15 cellular contexts compared by ENCODE assay signal in genomic region chr3:40290396-40290795, GRCh38. TPM values are rescaled to one million over a fixed set of nuclear protein-coding genes. Genes with fewer than 3 reads are reported as not detected.
DNase-seq lines count a peak whose midpoint lies in the region; ATAC-seq, FAIRE-seq and TF ChIP-seq lines count a peak whose summit lies in the region.
"Had no signal": no experiment of that assay in that cellular context is flagged by ENCODE, and none has a peak within 500 bp of the region (broad histone marks: within the 10 kb centered on the region; RNA-seq: fewer than 3 reads in every experiment).

No MANE protein-coding gene starts in this region.

- no CpG with 5 or more reads among the region's 6 CpGs for WGBS in H9 (ENCODE audit: extremely low coverage, insufficient read length, low lambda C conversion rate)

- H3K9ac ChIP-seq in H9 (ENCODE audit: extremely low read depth, insufficient read length, low read length) (no peak overlapping the region), kidney (ENCODE audit: low read length in 2 of 2) (no peak overlapping the region)

- H3T11ph ChIP-seq in H9 (ENCODE audit: low read length), result no peak overlapping the region

- H3K23me2 ChIP-seq in H9 (ENCODE audit: insufficient read length, low read depth, low read length, poor library complexity, severe bottlenecking), result no peaks in the 10 kb centered on the region

- intact Hi-C loops in kidney (cut with DNase I), result no loop called here

- H3K4me1 ChIP-seq in CD4-positive, CD25-positive, alpha-beta regulatory T cell (ENCODE audit: control insufficient read depth, insufficient read depth, low read length, poor library complexity, severe bottlenecking), result peaks cover 3% of the 10 kb centered on the region
- 0 out of 2 replicates have a peak, but pooled peaks cover 2% of the 10 kb centered on the region for H3K4me1 ChIP-seq in H9 (ENCODE audit: insufficient read depth, low read length)
- peaks cover 0 to 2% of the 10 kb centered on the region in 2 donors for H3K4me1 ChIP-seq in kidney (ENCODE audit: control insufficient read depth in 1 of 2, insufficient read depth in 1 of 2, low read depth in 1 of 2, low read length in 2 of 2)

- ATAC-seq in CD4-positive, CD25-positive, alpha-beta regulatory T cell (ENCODE audit: low read depth in 2 of 2), result peak; percentile 60 to 71

- H3K4me3 ChIP-seq in CD4-positive, CD25-positive, alpha-beta regulatory T cell (ENCODE audit: low read depth, low read length), result peak overlapping the region; percentile 75
- peak overlapping the region; percentile 4 to 42 for H3K4me3 ChIP-seq in kidney (ENCODE audit: low read length in 2 of 2)

- H3K27ac Mint-ChIP-seq in CD4-positive, CD25-positive, alpha-beta regulatory T cell, result peak overlapping the region in 2 of 3 donors; percentile 8 to 77
- no peak overlapping the region; a peak in 1 of 7 replicates for H3K27ac Mint-ChIP-seq in H9
- no peak overlapping the region for H3K27ac Mint-ChIP-seq in activated CD4-positive, alpha-beta memory T cell treated with anti-CD3 and anti-CD28 coated beads, Interleukin-2, amount 10 ng/mL, durations not matched to agents 7 days and 5 days
- H3K27ac Mint-ChIP-seq: activated B cell treated with CpG ODN at 0.5 μM for 24 hours; activated T-helper 2 cell treated with anti-CD3 and anti-CD28 coated beads, Interferon-gamma antibody, Interleukin-2, Interleukin-4, amounts not matched to agents 10 μg/mL and 5 μg/mL and 100 μg/mL, durations not matched to agents 14 hours and 24 hours and 36 hours; mesothelial cell of epicardium had no signal

- no peak overlapping the region for H3K4ac ChIP-seq in H9 (ENCODE audit: low read depth, low read length)

- H4K20me1 ChIP-seq in H9 (ENCODE audit: control insufficient read depth, insufficient read depth, insufficient read length), result no peaks in the 10 kb centered on the region

- FAIRE-seq in kidney (lab: Jason Lieb, UNC), result no peak

- H3K56ac ChIP-seq in H9 (ENCODE audit: insufficient read length, low read depth, low read length), result no peak overlapping the region

- no peaks in the 10 kb centered on the region for H3K27me3 Mint-ChIP-seq in CD4-positive, CD25-positive, alpha-beta regulatory T cell
- no peaks in the 10 kb centered on the region; the same call in 1 of the 2 replicates for H3K27me3 Mint-ChIP-seq in H9 (ENCODE audit: low read depth)
- H3K27me3 Mint-ChIP-seq in activated CD4-positive, alpha-beta memory T cell treated with anti-CD3 and anti-CD28 coated beads, Interleukin-2, amount 10 ng/mL, durations not matched to agents 7 days and 5 days, result no peaks in the 10 kb centered on the region
- H3K27me3 Mint-ChIP-seq: activated B cell treated with CpG ODN at 0.5 μM for 24 hours had no signal

- TF ChIP-seq CTCF in H9 (conservative IDR thresholded peaks at IDR 0.05) (no peak), kidney (IDR thresholded peaks at IDR 0.05; ENCODE audit: borderline replicate concordance, extremely low read depth, insufficient read depth) (no peak), GM10248 (IDR thresholded peaks at IDR 0.05; ENCODE audit: control extremely low read depth, extremely low read depth, low read depth, missing control alignments) (no peak)

- H3K23ac ChIP-seq in H9 (ENCODE audit: insufficient read length, low read depth, low read length), result no peak overlapping the region

- H3K36me3 Mint-ChIP-seq in CD4-positive, CD25-positive, alpha-beta regulatory T cell, result peaks cover 32% of the 10 kb centered on the region
- no peaks in the 10 kb centered on the region for H3K36me3 Mint-ChIP-seq in H9 (ENCODE audit: insufficient read depth in 1 of 3, low read depth in 3 of 3)
- H3K36me3 Mint-ChIP-seq in activated CD4-positive, alpha-beta memory T cell treated with anti-CD3 and anti-CD28 coated beads, Interleukin-2, amount 10 ng/mL, durations not matched to agents 7 days and 5 days (ENCODE audit: low read depth), result no peaks in the 10 kb centered on the region

- no peaks in the 10 kb centered on the region for H3K27me3 ChIP-seq in CD4-positive, CD25-positive, alpha-beta regulatory T cell (ENCODE audit: control insufficient read depth, insufficient read depth, low read length)
- H3K27me3 ChIP-seq in H9 (ENCODE audit: insufficient read depth, low read length), result no peaks in the 10 kb centered on the region

- peak overlapping the region; percentile 48 to 93 (median 66) for H3K4me3 Mint-ChIP-seq in CD4-positive, CD25-positive, alpha-beta regulatory T cell
- no peak overlapping the region for H3K4me3 Mint-ChIP-seq in H9
- H3K4me3 Mint-ChIP-seq in activated CD4-positive, alpha-beta memory T cell treated with anti-CD3 and anti-CD28 coated beads, Interleukin-2, amount 10 ng/mL, durations not matched to agents 7 days and 5 days, result peak overlapping the region; percentile 56
- H3K4me3 Mint-ChIP-seq: activated B cell treated with CpG ODN at 0.5 μM for 24 hours, mesothelial cell of epicardium had no signal

- H2BK120ac ChIP-seq in H9 (ENCODE audit: low read depth, low read length, poor library complexity, severe bottlenecking), result no peak overlapping the region

- CTCF ChIA-PET in activated CD4-positive, alpha-beta memory T cell treated with anti-CD3 and anti-CD28 coated beads, Interleukin-2, amount 10 ng/mL, durations not matched to agents 7 days and 5 days (lab: Charles Lee), result interaction anchor here (1.0 kb wide), 1 partner anchor 18 kb away, joined by 5 read pairs; the partner anchor contains the start of gene EIF1B
- CTCF ChIA-PET in GM10248 (lab: Yijun Ruan, JAX), result interaction anchor here (0.9 to 1.4 kb wide), 3 partner anchors 12 to 27 kb away, joined by 3 to 4 read pairs (median 4); no protein-coding TSS in a partner anchor

- H4K8ac ChIP-seq in H9 (replicated peaks; ENCODE audit: insufficient read length, low read depth, low read length), result no peak overlapping the region

- DNase-seq in CD4-positive, CD25-positive, alpha-beta regulatory T cell, result peak in 2 of 3 donors; percentile 10 to 19
- peak; percentile 51 for DNase-seq in H9
- peak; percentile 34 for DNase-seq in activated CD4-positive, alpha-beta memory T cell treated with anti-CD3 and anti-CD28 coated beads, Interleukin-2, amount 10 ng/mL, durations not matched to agents 7 days and 5 days
- DNase-seq in kidney, result no peak
- no peak for DNase-seq in retina
- DNase-seq in GM10248 (ENCODE audit: extremely low spot score), result no peak
- no peak for DNase-seq in AG08396 (ENCODE audit: low spot score)
- no peak for DNase-seq in activated naive CD4-positive, alpha-beta T cell (lab: John Stamatoyannopoulos, UW)
- DNase-seq: activated B cell treated with CpG ODN at 0.5 μM for 24 hours, AML-193, DMS79, NCI-H1105, NCI-H2227 treated with DMSO at 0.1 percent for 48 hours had no signal

- H2BK20ac ChIP-seq in H9 (ENCODE audit: low read depth, low read length, poor library complexity, severe bottlenecking), result no peak overlapping the region

- H2AFZ ChIP-seq in H9 (ENCODE audit: low read length), result no peak overlapping the region

- no peak overlapping the region for H2AK5ac ChIP-seq in H9 (ENCODE audit: insufficient read length, low read length)

- peaks cover 0 to 3% (median 0%) of the 10 kb centered on the region in 7 donors for H3K9me3 Mint-ChIP-seq in CD4-positive, CD25-positive, alpha-beta regulatory T cell
- H3K9me3 Mint-ChIP-seq in H9, result no peaks in the 10 kb centered on the region
- H3K9me3 Mint-ChIP-seq in activated CD4-positive, alpha-beta memory T cell treated with anti-CD3 and anti-CD28 coated beads, Interleukin-2, amount 10 ng/mL, durations not matched to agents 7 days and 5 days, result peaks cover 2% of the 10 kb centered on the region
- H3K9me3 Mint-ChIP-seq: activated T-helper 2 cell treated with anti-CD3 and anti-CD28 coated beads, Interferon-gamma antibody, Interleukin-2, Interleukin-4, amounts not matched to agents 10 μg/mL and 5 μg/mL and 100 μg/mL, durations not matched to agents 14 hours and 24 hours and 36 hours had no signal

- H2BK5ac ChIP-seq in H9 (ENCODE audit: insufficient read length, low read length), result no peak overlapping the region

- no peak overlapping the region for H2BK12ac ChIP-seq in H9 (ENCODE audit: insufficient read length, low read depth, low read length)

- no peaks in the 10 kb centered on the region for H3K9me3 ChIP-seq in CD4-positive, CD25-positive, alpha-beta regulatory T cell (ENCODE audit: control insufficient read depth in 2 of 2, low read length in 2 of 2)
- H3K9me3 ChIP-seq in H9 (ENCODE audit: control insufficient read depth, low read depth, low read length), result no peaks in the 10 kb centered on the region
- H3K9me3 ChIP-seq in kidney (ENCODE audit: control insufficient read depth in 1 of 2, low read length in 2 of 2), result no peaks in the 10 kb centered on the region

- peaks cover 0 to 8% (median 4%) of the 10 kb centered on the region in 4 donors for H3K4me1 Mint-ChIP-seq in CD4-positive, CD25-positive, alpha-beta regulatory T cell
- H3K4me1 Mint-ChIP-seq in H9, result peaks cover 19 to 38% of the 10 kb centered on the region in 2 experiments
- H3K4me1 Mint-ChIP-seq in activated CD4-positive, alpha-beta memory T cell treated with anti-CD3 and anti-CD28 coated beads, Interleukin-2, amount 10 ng/mL, durations not matched to agents 7 days and 5 days, result peaks cover 5% of the 10 kb centered on the region
- H3K4me1 Mint-ChIP-seq: activated B cell treated with CpG ODN at 0.5 μM for 24 hours, mesothelial cell of epicardium had no signal

- H3K18ac ChIP-seq in H9 (ENCODE audit: insufficient read length, low read depth, low read length), result no peak overlapping the region

- H4K5ac ChIP-seq in H9 (ENCODE audit: insufficient read length, low read depth, low read length), result no peak overlapping the region

- H4K91ac ChIP-seq in H9 (ENCODE audit: insufficient read length, low read depth, low read length), result no peak overlapping the region

- H3K79me2 ChIP-seq in H9 (ENCODE audit: insufficient read depth, low read length), result no peaks in the 10 kb centered on the region

- no peak overlapping the region for H2BK15ac ChIP-seq in H9 (ENCODE audit: low read depth, low read length)

- H3K14ac ChIP-seq in H9 (ENCODE audit: insufficient read depth, low read length), result no peak overlapping the region

- POLR2A ChIA-PET in activated CD4-positive, alpha-beta memory T cell treated with anti-CD3 and anti-CD28 coated beads, Interleukin-2, amount 10 ng/mL, durations not matched to agents 7 days and 5 days (lab: Charles Lee), result interaction anchor here (1.2 kb wide), 1 partner anchor 19 kb away, joined by 3 read pairs; no protein-coding TSS in a partner anchor
- POLR2A ChIA-PET in GM10248 (lab: Yijun Ruan, JAX), result no interaction called here

- no peaks in the 10 kb centered on the region for H3K79me1 ChIP-seq in H9 (ENCODE audit: insufficient read depth, low read depth, low read length, poor library complexity, severe bottlenecking)

- H3K27ac ChIP-seq in CD4-positive, CD25-positive, alpha-beta regulatory T cell (ENCODE audit: insufficient read depth, low read length, poor library complexity, severe bottlenecking), result no peak overlapping the region
- no peak overlapping the region for H3K27ac ChIP-seq in H9 (ENCODE audit: insufficient read length, low read depth, low read length)
- H3K27ac ChIP-seq in kidney (ENCODE audit: low read depth in 2 of 2, low read length in 2 of 2), result peak overlapping the region in 1 of 2 donors; percentile 56

- H3K36me3 ChIP-seq in CD4-positive, CD25-positive, alpha-beta regulatory T cell (ENCODE audit: control insufficient read depth, insufficient read depth, low read length), result no peaks in the 10 kb centered on the region
- no peaks in the 10 kb centered on the region for H3K36me3 ChIP-seq in kidney (ENCODE audit: control insufficient read depth in 1 of 2, insufficient read depth in 2 of 2, low read length in 2 of 2)

- no peak overlapping the region for H3K4me2 ChIP-seq in H9 (ENCODE audit: insufficient read depth, insufficient read length, low read length)

RNA-seq across cellular contexts. Expression of gene EIF1B, which starts 19.1 kb away (rescaled TPM):
- 76.4 TPM for total RNA-seq in CD4-positive, CD25-positive, alpha-beta regulatory T cell
- polyA plus RNA-seq in CD4-positive, CD25-positive, alpha-beta regulatory T cell, result 10 to 100 TPM; 42.3 to 73.6 (median 60.4) TPM
- total RNA-seq in H9 (2021), result 133 TPM in 2 replicates
- total RNA-seq in activated CD4-positive, alpha-beta memory T cell treated with anti-CD3 and anti-CD28 coated beads, Interleukin-2, amount 10 ng/mL, durations not matched to agents 7 days and 5 days, result 10 to 100 TPM; 39.2 to 41.9 TPM
- 48.3 TPM for total RNA-seq in kidney
- 97.8 TPM for polyA plus RNA-seq in kidney (ENCODE audit: insufficient read depth, low read depth, low replicate concordance)

Comparison
In these comparisons a context has a peak if more than half of its experiments do, and no peak if none do; other contexts are left out.
1. DNase-seq: peak in CD4-positive, CD25-positive, alpha-beta regulatory T cell (2 of 3), H9 (single experiment) and activated CD4-positive, alpha-beta memory T cell treated with anti-CD3 and anti-CD28 coated beads, Interleukin-2, amount 10 ng/mL, durations not matched to agents 7 days and 5 days (single experiment); none in kidney (single experiment), retina (single experiment), GM10248 (single experiment), AG08396 (single experiment) and activated naive CD4-positive, alpha-beta T cell (0 of 4).
2. H3K27ac Mint-ChIP-seq: peak in CD4-positive, CD25-positive, alpha-beta regulatory T cell (2 of 3); none in H9 (0 of 3) and activated CD4-positive, alpha-beta memory T cell treated with anti-CD3 and anti-CD28 coated beads, Interleukin-2, amount 10 ng/mL, durations not matched to agents 7 days and 5 days (single experiment).
3. H3K4me3 Mint-ChIP-seq: peak in CD4-positive, CD25-positive, alpha-beta regulatory T cell (4 of 4) and activated CD4-positive, alpha-beta memory T cell treated with anti-CD3 and anti-CD28 coated beads, Interleukin-2, amount 10 ng/mL, durations not matched to agents 7 days and 5 days (single experiment); none in H9 (0 of 2).